In genomic region chr6:137693737-137694136, GRCh38 we compare ENCODE assay signal across 18 cellular contexts.
DNase-seq lines count a peak whose midpoint lies in the region; ATAC-seq, FAIRE-seq and TF ChIP-seq lines count a peak whose summit lies in the region.
"Had no signal": no experiment of that assay in that cellular context is flagged by ENCODE, and none has a peak within 500 bp of the region (broad histone marks: within the 10 kb centered on the region; RNA-seq: fewer than 3 reads in every experiment).

No MANE protein-coding gene starts in this region.

- H3K9ac ChIP-seq in astrocyte (ENCODE audit: low read length): no peak overlapping the region
- H3K9ac ChIP-seq: BLaER1 treated with 17β-estradiol and CSF1 and Interleukin-3, amounts not matched to agents 10 nM and 100 nM had no signal

- peak overlapping the region; percentile 74 for H3K27ac Mint-ChIP-seq in activated CD4-positive, alpha-beta memory T cell treated with anti-CD3 and anti-CD28 coated beads for 36 hours
- no peak overlapping the region for H3K27ac Mint-ChIP-seq in activated CD4-positive, alpha-beta memory T cell treated with anti-CD3 and anti-CD28 coated beads, Interleukin-2, amount 10 ng/mL, durations not matched to agents 7 days and 5 days
- no peak overlapping the region for H3K27ac Mint-ChIP-seq in astrocyte (ENCODE audit: unreplicated experiment)

- H3K79me2 ChIP-seq in astrocyte (ENCODE audit: insufficient read depth, low read length): no peaks in the 10 kb centered on the region

- H3K27me3 Mint-ChIP-seq in activated CD4-positive, alpha-beta memory T cell treated with anti-CD3 and anti-CD28 coated beads for 36 hours: peaks cover 1% of the 10 kb centered on the region
- H3K27me3 Mint-ChIP-seq in activated CD4-positive, alpha-beta memory T cell treated with anti-CD3 and anti-CD28 coated beads, Interleukin-2, amount 10 ng/mL, durations not matched to agents 7 days and 5 days: no peaks in the 10 kb centered on the region
- no peaks in the 10 kb centered on the region for H3K27me3 Mint-ChIP-seq in astrocyte (ENCODE audit: low read depth, unreplicated experiment)

- H3K4me1 Mint-ChIP-seq in activated CD4-positive, alpha-beta memory T cell treated with anti-CD3 and anti-CD28 coated beads for 36 hours (ENCODE audit: low read depth): peaks cover 40% of the 10 kb centered on the region
- H3K4me1 Mint-ChIP-seq in activated CD4-positive, alpha-beta memory T cell treated with anti-CD3 and anti-CD28 coated beads, Interleukin-2, amount 10 ng/mL, durations not matched to agents 7 days and 5 days: peaks cover 33% of the 10 kb centered on the region
- H3K4me1 Mint-ChIP-seq in astrocyte (ENCODE audit: low read depth, unreplicated experiment): peaks cover 35% of the 10 kb centered on the region

- H3K36me3 ChIP-seq in astrocyte (ENCODE audit: insufficient read depth, low read length) (no peaks in the 10 kb centered on the region), Peyer's patch (no peaks in the 10 kb centered on the region)
- H3K36me3 ChIP-seq: BLaER1 treated with 17β-estradiol and CSF1 and Interleukin-3, amounts not matched to agents 10 nM and 100 nM had no signal

- DNase-seq in activated CD4-positive, alpha-beta memory T cell treated with anti-CD3 and anti-CD28 coated beads for 36 hours: no peak
- no peak for DNase-seq in activated CD4-positive, alpha-beta memory T cell treated with anti-CD3 and anti-CD28 coated beads, Interleukin-2, amount 10 ng/mL, durations not matched to agents 7 days and 5 days
- peak; percentile 82 for DNase-seq in NCI-H226
- peak; percentile 18 for DNase-seq in astrocyte (ENCODE audit: low read depth)
- no peak for DNase-seq in left ventricle myocardium superior
- no peak for DNase-seq in Peyer's patch
- no peak for DNase-seq in DMS53 treated with DMSO at 0.1 percent for 48 hours (lab: John Stamatoyannopoulos, UW; ENCODE audit: unreplicated experiment)
- DNase-seq: MV-4-11, NCI-H1436, NCI-H2029, NCI-H2171, NCI-H748 treated with DMSO at 0.1 percent for 48 hours, PC-3 had no signal

- H3K27ac ChIP-seq in astrocyte (ENCODE audit: low read depth, low read length) (no peak overlapping the region), Peyer's patch (no peak overlapping the region)

- peaks cover 21% of the 10 kb centered on the region for H3K4me1 ChIP-seq in astrocyte (ENCODE audit: insufficient read depth, low read length)
- H3K4me1 ChIP-seq in Peyer's patch: peaks cover 0 to 32% (median 0%) of the 10 kb centered on the region in 4 donors

- H3K36me3 Mint-ChIP-seq in activated CD4-positive, alpha-beta memory T cell treated with anti-CD3 and anti-CD28 coated beads for 36 hours: peaks cover 1% of the 10 kb centered on the region
- peaks cover 3% of the 10 kb centered on the region for H3K36me3 Mint-ChIP-seq in activated CD4-positive, alpha-beta memory T cell treated with anti-CD3 and anti-CD28 coated beads, Interleukin-2, amount 10 ng/mL, durations not matched to agents 7 days and 5 days (ENCODE audit: low read depth)
- H3K36me3 Mint-ChIP-seq in astrocyte (ENCODE audit: low read depth, unreplicated experiment): no peaks in the 10 kb centered on the region

- H3K4me3 ChIP-seq in astrocyte (ENCODE audit: insufficient read depth, low read depth, low read length) (no peak overlapping the region), Peyer's patch (no peak overlapping the region)
- H3K4me3 ChIP-seq: BLaER1 treated with 17β-estradiol and CSF1 and Interleukin-3, amounts not matched to agents 10 nM and 100 nM had no signal

- H3K27me3 ChIP-seq in astrocyte (ENCODE audit: insufficient read depth, low read length) (no peaks in the 10 kb centered on the region), Peyer's patch (no peaks in the 10 kb centered on the region)
- H3K27me3 ChIP-seq: BLaER1 treated with 17β-estradiol and CSF1 and Interleukin-3, amounts not matched to agents 10 nM and 100 nM had no signal

- no peaks in the 10 kb centered on the region for H3K9me3 ChIP-seq in astrocyte (ENCODE audit: insufficient read depth, low read depth, low read length)
- H3K9me3 ChIP-seq in Peyer's patch: no peaks in the 10 kb centered on the region

- no peaks in the 10 kb centered on the region for H3K9me3 Mint-ChIP-seq in activated CD4-positive, alpha-beta memory T cell treated with anti-CD3 and anti-CD28 coated beads for 36 hours
- peaks cover 4% of the 10 kb centered on the region for H3K9me3 Mint-ChIP-seq in activated CD4-positive, alpha-beta memory T cell treated with anti-CD3 and anti-CD28 coated beads, Interleukin-2, amount 10 ng/mL, durations not matched to agents 7 days and 5 days
- no peaks in the 10 kb centered on the region for H3K9me3 Mint-ChIP-seq in astrocyte (ENCODE audit: unreplicated experiment)

- no peak overlapping the region for H2AFZ ChIP-seq in astrocyte (ENCODE audit: low read depth, low read length)

- no peak for TF ChIP-seq CTCF in astrocyte (IDR thresholded peaks at IDR 0.05; ENCODE audit: insufficient read depth, low read depth, low read length)
- TF ChIP-seq CTCF in Peyer's patch (IDR thresholded peaks at IDR 0.05): no peak

- no peak overlapping the region for H3K4me2 ChIP-seq in astrocyte (ENCODE audit: low read length)

- no peak overlapping the region for H3K4me3 Mint-ChIP-seq in activated CD4-positive, alpha-beta memory T cell treated with anti-CD3 and anti-CD28 coated beads for 36 hours
- H3K4me3 Mint-ChIP-seq in activated CD4-positive, alpha-beta memory T cell treated with anti-CD3 and anti-CD28 coated beads, Interleukin-2, amount 10 ng/mL, durations not matched to agents 7 days and 5 days: no peak overlapping the region
- H3K4me3 Mint-ChIP-seq in astrocyte (ENCODE audit: unreplicated experiment): peak overlapping the region; percentile 65

- intact Hi-C loops in activated CD4-positive, alpha-beta memory T cell treated with anti-CD3 and anti-CD28 coated beads for 36 hours (cut with micrococcal nuclease): no loop called here
- intact Hi-C loops in left ventricle myocardium superior (cut with micrococcal nuclease): no loop called here

- no peaks in the 10 kb centered on the region for H4K20me1 ChIP-seq in astrocyte (ENCODE audit: insufficient read depth, low read length)
- H4K20me1 ChIP-seq: BLaER1 treated with 17β-estradiol and CSF1 and Interleukin-3, amounts not matched to agents 10 nM and 100 nM had no signal

- CTCF ChIA-PET in activated CD4-positive, alpha-beta memory T cell treated with anti-CD3 and anti-CD28 coated beads for 36 hours (lab: Charles Lee): interaction anchor here (0.9 to 3.0 kb wide), 5 partner anchors 11 to 130 kb away, joined by 3 to 11 read pairs (median 4); no protein-coding TSS in a partner anchor
- CTCF ChIA-PET in activated CD4-positive, alpha-beta memory T cell treated with anti-CD3 and anti-CD28 coated beads, Interleukin-2, amount 10 ng/mL, durations not matched to agents 7 days and 5 days (lab: Charles Lee): interaction anchor here (0.9 to 2.1 kb wide), 3 partner anchors 8 to 308 kb away, joined by 3 to 6 read pairs (median 3); no protein-coding TSS in a partner anchor

- no peak for FAIRE-seq in astrocyte (lab: Jason Lieb, UNC)
- FAIRE-seq: A204.1, GM19239, H1 had no signal

- TF ChIP-seq POLR2A in Peyer's patch (IDR thresholded peaks at IDR 0.05): no peak

- ATAC-seq in left ventricle myocardium superior: peak; percentile 60
- no peak for ATAC-seq in GM19035 (IDR thresholded peaks at IDR 0.05; ENCODE audit: unreplicated experiment)
- ATAC-seq: PC-3 had no signal

- POLR2A ChIA-PET in activated CD4-positive, alpha-beta memory T cell treated with anti-CD3 and anti-CD28 coated beads for 36 hours (lab: Charles Lee): interaction anchor here (0.8 to 1.3 kb wide), 4 partner anchors 12 to 174 kb away, joined by 3 to 9 read pairs (median 4); partner anchors contain the start of gene TNFAIP3
- POLR2A ChIA-PET in activated CD4-positive, alpha-beta memory T cell treated with anti-CD3 and anti-CD28 coated beads, Interleukin-2, amount 10 ng/mL, durations not matched to agents 7 days and 5 days (lab: Charles Lee): no interaction called here

Comparison
In these comparisons a context has a peak if more than half of its experiments do, and no peak if none do; other contexts are left out.
1. DNase-seq: peak in NCI-H226 (single experiment) and astrocyte (single experiment); none in activated CD4-positive, alpha-beta memory T cell treated with anti-CD3 and anti-CD28 coated beads for 36 hours (single experiment), activated CD4-positive, alpha-beta memory T cell treated with anti-CD3 and anti-CD28 coated beads, Interleukin-2, amount 10 ng/mL, durations not matched to agents 7 days and 5 days (single experiment), left ventricle myocardium superior (single experiment), Peyer's patch (0 of 3) and DMS53 treated with DMSO at 0.1 percent for 48 hours (single experiment).